Comparison of ENCODE assay signal across 2 cellular contexts in genomic region chrX:103385283-103385830, GRCh38. TPM values are rescaled to one million over a fixed set of nuclear protein-coding genes. Genes with fewer than 3 reads are reported as not detected.
"Had no signal": no experiment of that assay in that cellular context is flagged by ENCODE, and none has a peak within 500 bp of the region (broad histone marks: within the 10 kb centered on the region; RNA-seq: fewer than 3 reads in every experiment).

No MANE protein-coding gene starts in this region.

RNA-seq across cellular contexts. Expression of gene TCEAL7, which starts 55.3 kb away (rescaled TPM):
- total RNA-seq: natural killer cell treated with Interleukin-12 subunit alpha and Interleukin-12 subunit beta and Interleukin-15 and Interleukin-18, amount 100 ng/mL, for 72 hours had no signal
- polyA plus RNA-seq: immature natural killer cell had no signal
